ENCODE assay signal across 17 cellular contexts in genomic region chr17:44960654-44961053, GRCh38. TPM values are rescaled to one million over a fixed set of nuclear protein-coding genes. Genes with fewer than 3 reads are reported as not detected.
DNase-seq lines count a peak whose midpoint lies in the region; TF ChIP-seq lines count a peak whose summit lies in the region.
"Had no signal": no experiment of that assay in that cellular context is flagged by ENCODE, and none has a peak within 500 bp of the region (broad histone marks: within the 10 kb centered on the region; RNA-seq: fewer than 3 reads in every experiment).

No MANE protein-coding gene starts in this region.

- H3K4me3 ChIP-seq in GM23248 (no peak overlapping the region), Peyer's patch (no peak overlapping the region), skeletal muscle satellite cell (ENCODE audit: low read length) (no peak overlapping the region), dorsolateral prefrontal cortex (no peak overlapping the region)
- H3K4me3 ChIP-seq: gastrocnemius medialis, left ventricle myocardium inferior, pancreas had no signal

- H3K27me3 ChIP-seq in GM23248 (replicated peaks; ENCODE audit: insufficient read depth) (peaks cover 5% of the 10 kb centered on the region), Peyer's patch (peaks cover 0 to 4% of the 10 kb centered on the region in 2 donors), skeletal muscle satellite cell (ENCODE audit: control insufficient read depth, insufficient read depth, low read length) (peaks cover 1% of the 10 kb centered on the region), dorsolateral prefrontal cortex (peaks cover 0 to 55% (median 15%) of the 10 kb centered on the region in 45 donors)

- in situ Hi-C loops in GM23248 (cut with MboI) = no loop called here

- H3K27ac ChIP-seq in GM23248 (no peak overlapping the region), Peyer's patch (no peak overlapping the region), dorsolateral prefrontal cortex (peak overlapping the region in 4 of 59 donors; percentile 8 to 36 (median 11))
- H3K27ac ChIP-seq: gastrocnemius medialis, KMS-11, left ventricle myocardium inferior, pancreas had no signal

- DNase-seq in GM23248 = no peak
- DNase-seq in Peyer's patch = peak in 2 of 3 donors; percentile 68
- DNase-seq in kidney glomerular epithelial cell (lab: John Stamatoyannopoulos, UW) = peak; percentile 21
- DNase-seq in dorsolateral prefrontal cortex = no peak
- no peak for DNase-seq in stimulated activated CD4-positive, alpha-beta T cell treated with anti-CD3 and anti-CD28 coated beads, Interleukin-12 subunit alpha, Interleukin-12 subunit beta, amount 100 ng/mL, for 4 hours
- no peak for DNase-seq in activated CD8-positive, alpha-beta memory T cell treated with anti-CD3 and anti-CD28 coated beads, Interleukin-2, amount 50 U/mL, for 48 hours
- DNase-seq: activated CD4-positive, alpha-beta T cell treated with anti-CD3 and anti-CD28 coated beads, Interleukin-2, amount 50 U/mL, for 48 hours; AML-193; DMS 273 treated with DMSO at 0.1 percent for 48 hours; gastrocnemius medialis; HFFc6; left ventricle myocardium inferior; NCI-H1105 had no signal

- no peaks in the 10 kb centered on the region for H4K20me1 ChIP-seq in GM23248 (ENCODE audit: insufficient read depth)

- H3K4me1 ChIP-seq in GM23248 (ENCODE audit: insufficient read depth) = no peaks in the 10 kb centered on the region
- H3K4me1 ChIP-seq in Peyer's patch = peaks cover 0 to 7% (median 0%) of the 10 kb centered on the region in 4 donors
- peaks cover 34% of the 10 kb centered on the region for H3K4me1 ChIP-seq in skeletal muscle satellite cell (ENCODE audit: control insufficient read depth, insufficient read depth, low read length)
- H3K4me1 ChIP-seq: gastrocnemius medialis, left ventricle myocardium inferior, pancreas had no signal

- no peak for TF ChIP-seq POLR2A in Peyer's patch (IDR thresholded peaks at IDR 0.05)

- WGBS in GM23248 (ENCODE audit: low coverage in 1 of 2, low lambda C conversion rate in 2 of 2, missing lambda C conversion rate in 2 of 2), 2 experiments = 64 to 66% methylated on average over 2 of the region's 2 CpGs

- no peaks in the 10 kb centered on the region for H3K79me2 ChIP-seq in GM23248 (ENCODE audit: insufficient read depth)

- H3K9ac ChIP-seq in GM23248 = no peak overlapping the region
- no peak overlapping the region for H3K9ac ChIP-seq in skeletal muscle satellite cell (ENCODE audit: low read depth, low read length)
- H3K9ac ChIP-seq: KMS-11 had no signal

- H3K9me2 ChIP-seq in GM23248 (ENCODE audit: insufficient read depth) = no peaks in the 10 kb centered on the region

- TF ChIP-seq CTCF in Peyer's patch (IDR thresholded peaks at IDR 0.05) (no peak), dorsolateral prefrontal cortex (IDR thresholded peaks at IDR 0.05 in 54 of 56, conservative IDR thresholded peaks at IDR 0.05 in 2 of 56; ENCODE audit: low read depth in 1 of 56, partially characterized antibody in 56 of 56) (no peak)

- intact Hi-C loops in dorsolateral prefrontal cortex (cut with DNase I) = no loop called here

- H3K9me3 ChIP-seq in GM23248 (ENCODE audit: low read depth) (no peaks in the 10 kb centered on the region), Peyer's patch (no peaks in the 10 kb centered on the region), skeletal muscle satellite cell (replicated peaks; ENCODE audit: low read length) (no peaks in the 10 kb centered on the region)
- H3K9me3 ChIP-seq: gastrocnemius medialis, left ventricle myocardium inferior, pancreas had no signal

- H3K36me3 ChIP-seq in GM23248 (ENCODE audit: low read depth) (no peaks in the 10 kb centered on the region), Peyer's patch (no peaks in the 10 kb centered on the region), skeletal muscle satellite cell (ENCODE audit: insufficient read depth, low read length) (no peaks in the 10 kb centered on the region)
- H3K36me3 ChIP-seq: gastrocnemius medialis, left ventricle myocardium inferior, pancreas had no signal

- no peak overlapping the region for H3K4me2 ChIP-seq in GM23248 (ENCODE audit: unreplicated experiment)
- H3K4me2 ChIP-seq in skeletal muscle satellite cell (ENCODE audit: low read length) = peak overlapping the region; percentile 9
- H3K4me2 ChIP-seq: KMS-11 had no signal

- no peaks in the 10 kb centered on the region for H3F3A ChIP-seq in GM23248 (ENCODE audit: insufficient read depth)

- H2AFZ ChIP-seq in GM23248 = 0 out of 2 replicates have a peak overlapping the region, but pooled peaks have one; percentile 38

RNA-seq across cellular contexts. Expression of gene C1QL1, which starts 7.4 kb away (rescaled TPM):
- total RNA-seq in GM23248 (2014; rRNA removed; shearing (Covaris generic)) = 0.86 TPM in 1 of 2 replicates, not detected in the other
- 0.14 and 0.77 TPM in 2 replicates for polyA plus RNA-seq in GM23248 (2016; fragmentation: Nextera tagmentation; extraction: Ambion mirVana)
- total RNA-seq in Peyer's patch = 1 to 10 TPM in 1 of 4 donors, under 1 TPM in 1, not detected in 2; 0.67 to 3.3 TPM
- total RNA-seq in skeletal muscle satellite cell (2012; rRNA removed) = not detected in 2 replicates
- 10 to 100 TPM in 118 of 120 experiments, 1 to 10 TPM in 2; 7.4 to 35.3 (median 19.6) TPM for total RNA-seq in dorsolateral prefrontal cortex
- total RNA-seq: gastrocnemius medialis, subcutaneous adipose tissue had no signal

RNA-seq across cellular contexts. Expression of gene KIF18B, which starts 13.1 kb away (rescaled TPM):
- 1.4 and 2.1 TPM in 2 replicates for total RNA-seq in GM23248 (2014; rRNA removed; shearing (Covaris generic))
- 4.5 and 4.6 TPM in 2 replicates for polyA plus RNA-seq in GM23248 (2016; fragmentation: Nextera tagmentation; extraction: Ambion mirVana)
- 10 to 100 TPM in 1 of 4 donors, 1 to 10 TPM in 3; 3.4 to 40.4 (median 6.8) TPM for total RNA-seq in Peyer's patch
- total RNA-seq in skeletal muscle satellite cell (2012; rRNA removed) = 4.4 and 4.6 TPM in 2 replicates
- total RNA-seq in dorsolateral prefrontal cortex = 1 to 10 TPM in 5 of 120 experiments, under 1 TPM in 98, not detected in 17; 0.10 to 2.1 (median 0.33) TPM

RNA-seq across cellular contexts. Expression of gene GFAP, which starts 45.4 kb away (rescaled TPM):
- 1.1 TPM in 1 of 2 replicates, not detected in the other for total RNA-seq in GM23248 (2014; rRNA removed; shearing (Covaris generic))
- polyA plus RNA-seq in GM23248 (2016; fragmentation: Nextera tagmentation; extraction: Ambion mirVana) = 0.49 and 0.52 TPM in 2 replicates
- total RNA-seq in Peyer's patch (not detected), dorsolateral prefrontal cortex (over 10,000 TPM in 24 of 120 experiments, 1,000 to 10,000 TPM in 96; 2,686 to 23,814 (median 7,188) TPM)
- total RNA-seq in skeletal muscle satellite cell (2012; rRNA removed) = under 0.01 TPM in 1 of 2 replicates, not detected in the other
- total RNA-seq: gastrocnemius medialis, HFFc6 had no signal

Comparison
In these comparisons a context has a peak if more than half of its experiments do, and no peak if none do; other contexts are left out.
1. DNase-seq: peak in Peyer's patch (2 of 3) and kidney glomerular epithelial cell (single experiment); none in GM23248 (single experiment), dorsolateral prefrontal cortex (0 of 10), stimulated activated CD4-positive, alpha-beta T cell treated with anti-CD3 and anti-CD28 coated beads, Interleukin-12 subunit alpha, Interleukin-12 subunit beta, amount 100 ng/mL, for 4 hours (single experiment) and activated CD8-positive, alpha-beta memory T cell treated with anti-CD3 and anti-CD28 coated beads, Interleukin-2, amount 50 U/mL, for 48 hours (single experiment).
2. RNA of gene GFAP, which starts 45.4 kb away (total RNA-seq): 2,686 to 23,814 TPM in dorsolateral prefrontal cortex; 1.1 TPM in GM23248 and not detected in Peyer's patch; every median in the first group is over 1,000 times any median in the second.